Comparison of ENCODE assay signal across 8 cellular contexts in genomic region chr1:153510984-153511410, GRCh38. TPM values are rescaled to one million over a fixed set of nuclear protein-coding genes. Genes with fewer than 3 reads are reported as not detected.
DNase-seq lines count a peak whose midpoint lies in the region; ATAC-seq and TF ChIP-seq lines count a peak whose summit lies in the region.

No MANE protein-coding gene starts in this region.

- H3K9me3 ChIP-seq in WERI-Rb-1 (ENCODE audit: severe bottlenecking) = no peaks in the 10 kb centered on the region

- H3K27ac Mint-ChIP-seq in MCF 10A (ENCODE audit: low read depth, unreplicated experiment) = peak overlapping the region; percentile 73

- peaks cover 60% of the 10 kb centered on the region for H3K4me1 Mint-ChIP-seq in MCF 10A (ENCODE audit: insufficient read depth, unreplicated experiment)

- H3K27me3 Mint-ChIP-seq in MCF 10A (ENCODE audit: insufficient read depth, unreplicated experiment) = no peaks in the 10 kb centered on the region

- no peak overlapping the region for H3K4me3 Mint-ChIP-seq in MCF 10A (ENCODE audit: unreplicated experiment)

- no peaks in the 10 kb centered on the region for H3K9me3 Mint-ChIP-seq in MCF 10A (ENCODE audit: unreplicated experiment)

- no peak for ATAC-seq in HG03469 (IDR thresholded peaks at IDR 0.05; ENCODE audit: unreplicated experiment)

- H3K4me3 ChIP-seq in WERI-Rb-1 (ENCODE audit: low read depth, low read length) = no peak overlapping the region

- CTCF ChIA-PET in MCF 10A (lab: Yijun Ruan, JAX) = interaction anchor here (0.6 to 31.7 kb wide), 56 partner anchors 9 to 594 kb away, joined by 3 to 1438 read pairs (median 5); partner anchors contain the start of genes CHTOP, ILF2, NPR1 and PGLYRP4

- DNase-seq in AG08396 (ENCODE audit: low spot score) = peak; percentile 86
- DNase-seq in GM19240 (ENCODE audit: insufficient read length, low spot score) = peak; percentile 88
- DNase-seq in NCI-H2171 treated with DMSO at 0.1 percent for 48 hours (lab: John Stamatoyannopoulos, UW) = peak; percentile 71
- peak; percentile 99 for DNase-seq in WERI-Rb-1
- peak; percentile 87 for DNase-seq in MCF 10A (ENCODE audit: unreplicated experiment)
- DNase-seq in islet precursor cell = peak; percentile 94
- peak; percentile 78 for DNase-seq in stimulated activated CD4-positive, alpha-beta T cell treated with anti-CD3 and anti-CD28 coated beads, Interleukin-1b, Interleukin-23, amount 100 ng/mL, for 48 hours

- no TSS peak for BruUV-seq in MCF 10A (replicated peaks; lab: Mats Ljungman, UMichigan)

- no peak overlapping the region; the same call in 1 of the 2 replicates for H3K27ac ChIP-seq in WERI-Rb-1

- no peaks in the 10 kb centered on the region for H3K27me3 ChIP-seq in WERI-Rb-1 (ENCODE audit: insufficient read depth, low read depth, severe bottlenecking)

- H3K36me3 Mint-ChIP-seq in MCF 10A (ENCODE audit: insufficient read depth, unreplicated experiment) = no peaks in the 10 kb centered on the region

- POLR2A ChIA-PET in MCF 10A (lab: Yijun Ruan, JAX) = interaction anchor here (0.6 to 22.5 kb wide), 26 partner anchors 10 to 1508 kb away, joined by 3 to 780 read pairs (median 6); partner anchors contain the start of genes CHTOP, RAB13, S100A13 and S100A16

- H3K36me3 ChIP-seq in WERI-Rb-1 = no peaks in the 10 kb centered on the region

- intact Hi-C loops in MCF 10A (cut with micrococcal nuclease) = loop anchor here (1.0 kb wide), 6 partner anchors 22 to 238 kb away; no protein-coding TSS in a partner anchor

- peak; percentile 100 for TF ChIP-seq CTCF in WERI-Rb-1 (IDR thresholded peaks at IDR 0.05; ENCODE audit: low read depth, low read length)
- peak; percentile 100 for TF ChIP-seq CTCF in MCF 10A (IDR thresholded peaks at IDR 0.05; ENCODE audit: unreplicated experiment)

RNA-seq across cellular contexts. Expression of gene S100A6, which starts 24.8 kb away (rescaled TPM):
- total RNA-seq in MCF 10A (2022) = 2,571 and 2,904 TPM in 2 replicates

RNA-seq across cellular contexts. Expression of gene S100A5, which starts 29.7 kb away (rescaled TPM):
- not detected in 2 replicates for total RNA-seq in MCF 10A (2022)

RNA-seq across cellular contexts. Expression of gene S100A4, which starts 34.6 kb away (rescaled TPM):
- 27.2 and 60.7 TPM in 2 replicates for total RNA-seq in MCF 10A (2022)

RNA-seq across cellular contexts. Expression of gene S100A3, which starts 38.1 kb away (rescaled TPM):
- total RNA-seq in MCF 10A (2022) = 85.7 and 90.0 TPM in 2 replicates

RNA-seq across cellular contexts. Expression of gene S100A7, which starts 50.5 kb away (rescaled TPM):
- total RNA-seq in MCF 10A (2022) = not detected in 2 replicates
